In the genomic region with DNA sequence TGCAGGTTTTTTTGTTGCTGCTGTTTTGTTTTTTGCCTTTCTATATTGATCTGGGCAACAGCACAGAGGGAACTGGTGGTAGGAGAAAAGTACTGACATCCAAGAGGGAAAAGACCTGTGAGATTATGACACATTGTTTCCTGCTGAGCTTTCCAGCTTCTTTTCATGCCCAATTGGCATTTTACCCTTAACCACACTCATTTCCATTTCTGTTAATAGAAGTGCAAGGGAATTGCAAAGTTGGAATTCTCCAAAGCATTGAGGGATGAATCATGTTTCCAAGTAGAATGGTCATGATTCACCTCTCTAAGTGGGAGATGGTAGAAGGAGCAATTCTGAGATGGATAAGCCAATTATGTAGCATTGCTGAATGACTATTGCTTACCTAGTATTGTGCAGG, we compare ENCODE assay signal across 12 cellular contexts.
DNase-seq lines count a peak whose midpoint lies in the region; ATAC-seq, FAIRE-seq and TF ChIP-seq lines count a peak whose summit lies in the region.
"Had no signal": no experiment of that assay in that cellular context is flagged by ENCODE, and none has a peak within 500 bp of the region (broad histone marks: within the 10 kb centered on the region; RNA-seq: fewer than 3 reads in every experiment).

No MANE protein-coding gene starts in this region.

- DNase-seq in HCEC 1CT (peak; percentile 70), SW 1271 (lab: John Stamatoyannopoulos, UW) (peak; percentile 51 to 90), glomerular visceral epithelial cell (ENCODE audit: extremely low spot score) (peak; percentile 95), smooth muscle cell of the brain vasculature (ENCODE audit: low read depth, low spot score) (peak; percentile 20), NCI-H2171 treated with DMSO at 0.1 percent for 48 hours (lab: John Stamatoyannopoulos, UW) (no peak), GM12892 (ENCODE audit: insufficient read length) (no peak)
- DNase-seq: activated CD4-positive, alpha-beta T cell treated with anti-CD3 and anti-CD28 coated beads, Interleukin-2, amount 50 U/mL, for 1 hour; activated naive CD4-positive, alpha-beta T cell treated with anti-CD3 and anti-CD28 coated beads, Interleukin-2, amount 50 U/mL, for 16 hours; left colon; SHP77 treated with DMSO at 0.1 percent for 48 hours had no signal

- TF ChIP-seq POLR2A in GM12892 (IDR thresholded peaks at IDR 0.05; ENCODE audit: low read depth, low read length), result no peak

- ATAC-seq in HG02588 (IDR thresholded peaks at IDR 0.05; ENCODE audit: unreplicated experiment) (no peak), GM18520 (IDR thresholded peaks at IDR 0.05; ENCODE audit: unreplicated experiment) (no peak)
- ATAC-seq: left colon had no signal

- no peak for FAIRE-seq in GM12892 (lab: Jason Lieb, UNC)

Comparison
In these comparisons a context has a peak if more than half of its experiments do, and no peak if none do; other contexts are left out.
1. DNase-seq: peak in HCEC 1CT (single experiment), SW 1271 (2 of 2), glomerular visceral epithelial cell (single experiment) and smooth muscle cell of the brain vasculature (single experiment); none in NCI-H2171 treated with DMSO at 0.1 percent for 48 hours (single experiment) and GM12892 (single experiment).